Comparison of ENCODE assay signal across 8 cellular contexts in genomic region chr11:65260756-65261590, GRCh38. TPM values are rescaled to one million over a fixed set of nuclear protein-coding genes. Genes with fewer than 3 reads are reported as not detected.
DNase-seq lines count a peak whose midpoint lies in the region; ATAC-seq and TF ChIP-seq lines count a peak whose summit lies in the region.

No MANE protein-coding gene starts in this region.

- TF ChIP-seq CTCF in KMS-11 (conservative IDR thresholded peaks at IDR 0.05; ENCODE audit: low read depth, low read length) (no peak), choroid plexus epithelial cell (conservative IDR thresholded peaks at IDR 0.05; ENCODE audit: low read depth, low read length) (no peak), natural killer cell (IDR thresholded peaks at IDR 0.05) (no peak), omental fat pad (IDR thresholded peaks at IDR 0.05) (no peak)

- H3K4me3 ChIP-seq in KMS-11 (IDR thresholded peaks at IDR 0.05; ENCODE audit: insufficient read depth, low read depth, low read length) (no peak overlapping the region), choroid plexus epithelial cell (ENCODE audit: low read depth, low read length) (peak overlapping the region; percentile 82)

- peak overlapping the region; percentile 87 for H3K27ac ChIP-seq in KMS-11

- no peaks in the 10 kb centered on the region for H3K9me3 Mint-ChIP-seq in natural killer cell

- no peaks in the 10 kb centered on the region for H3K36me3 Mint-ChIP-seq in natural killer cell

- H3K4me3 Mint-ChIP-seq in natural killer cell: peak overlapping the region; percentile 95

- DNase-seq in choroid plexus epithelial cell (ENCODE audit: low read depth): no peak
- DNase-seq in natural killer cell: no peak
- DNase-seq in EL: no peak
- DNase-seq in ecto neural progenitor cell (ENCODE audit: low spot score): no peak
- DNase-seq in omental fat pad (ENCODE audit: low spot score): no peak

- peaks cover 19 to 32% of the 10 kb centered on the region in 2 donors for H3K4me1 Mint-ChIP-seq in natural killer cell

- H3K27ac Mint-ChIP-seq in natural killer cell: peak overlapping the region; percentile 93 to 97

- peaks cover 39% of the 10 kb centered on the region for H3K79me2 ChIP-seq in KMS-11 (ENCODE audit: insufficient read depth, low read depth)

- peak overlapping the region; percentile 95 for H3K4me2 ChIP-seq in KMS-11

- intact Hi-C loops in natural killer cell (cut with micrococcal nuclease): no loop called here

- H4K20me1 ChIP-seq in KMS-11 (ENCODE audit: insufficient read depth): no peaks in the 10 kb centered on the region

- peak overlapping the region; percentile 93; the same call in 1 of the 2 replicates for H3K9ac ChIP-seq in KMS-11

- H3K27me3 ChIP-seq in KMS-11 (ENCODE audit: insufficient read depth, low read depth): no peaks in the 10 kb centered on the region

- no peaks in the 10 kb centered on the region for H3K36me3 ChIP-seq in KMS-11 (ENCODE audit: insufficient read depth)

- H3K4me1 ChIP-seq in KMS-11 (ENCODE audit: low read depth, poor library complexity, severe bottlenecking): peaks cover 16% of the 10 kb centered on the region

- ATAC-seq in GM19455 (IDR thresholded peaks at IDR 0.05; ENCODE audit: unreplicated experiment) (peak; percentile 15), natural killer cell (peak in 1 of 3 donors; percentile 15), GM19328 (IDR thresholded peaks at IDR 0.05; ENCODE audit: unreplicated experiment) (no peak), omental fat pad (ENCODE audit: low FRiP score) (no peak)

- no peaks in the 10 kb centered on the region for H3K27me3 Mint-ChIP-seq in natural killer cell (ENCODE audit: low read depth in 2 of 2)

- peak overlapping the region; percentile 95 for H2AFZ ChIP-seq in KMS-11 (ENCODE audit: low read depth)

RNA-seq across cellular contexts. Expression of gene POLA2, which starts 0.8 kb away (rescaled TPM):
- total RNA-seq in natural killer cell (10 to 100 TPM; 21.2 to 24.2 (median 22.7) TPM), omental fat pad (10 to 100 TPM in 1 of 4 donors, 1 to 10 TPM in 3; 3.5 to 13.7 (median 6.9) TPM)

RNA-seq across cellular contexts. Expression of gene CDC42EP2, which starts 53.7 kb away (rescaled TPM):
- total RNA-seq in natural killer cell (1 to 10 TPM; 1.4 to 1.5 (median 1.5) TPM), omental fat pad (100 to 1,000 TPM in 1 of 4 donors, 10 to 100 TPM in 3; 44.0 to 120 (median 68.6) TPM)

Comparison
In these comparisons a context has a peak if more than half of its experiments do, and no peak if none do; other contexts are left out.
1. RNA of gene CDC42EP2, which starts 53.7 kb away (total RNA-seq): 44.0 to 120 TPM in omental fat pad; 1.4 to 1.5 TPM in natural killer cell; every median in the first group is over 10 times any median in the second.